In the genomic region with DNA sequence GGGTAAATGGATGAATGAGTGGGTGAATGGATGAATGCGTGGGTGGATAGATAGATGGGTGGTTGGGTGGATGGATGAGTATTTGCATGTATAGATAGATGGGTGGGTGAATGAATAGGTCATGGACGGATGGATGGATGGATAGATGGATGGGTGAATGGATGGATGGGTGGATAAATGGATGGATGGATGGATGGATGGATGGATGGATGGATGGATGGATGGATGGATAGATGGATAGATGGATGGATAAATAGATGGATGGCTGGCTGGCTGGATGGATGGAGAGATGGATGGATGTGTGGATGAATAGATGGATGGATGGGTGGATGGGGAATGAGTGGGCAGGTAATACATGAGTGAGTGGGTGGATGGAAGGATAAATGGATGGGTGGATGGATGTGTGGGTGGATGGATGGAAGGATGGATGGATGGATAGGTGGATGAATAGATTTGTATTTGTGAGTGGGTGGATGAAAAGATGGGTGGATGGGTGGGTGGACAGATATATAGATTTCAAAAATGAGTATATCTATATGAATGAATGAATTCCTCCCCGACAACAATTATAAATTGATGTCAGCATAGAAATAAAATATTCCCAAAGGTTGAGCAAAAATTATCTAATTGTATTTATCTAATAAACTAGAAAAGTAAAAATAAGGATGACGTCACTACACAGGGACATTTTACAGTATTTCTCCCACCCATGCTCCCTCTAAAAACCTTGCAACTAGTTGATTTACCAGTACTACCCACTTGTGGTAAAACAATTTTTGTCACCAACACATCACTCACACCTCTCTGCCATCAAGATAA, we compare ENCODE assay signal across 20 cellular contexts. TPM values are rescaled to one million over a fixed set of nuclear protein-coding genes. Genes with fewer than 3 reads are reported as not detected.
"Had no signal": no experiment of that assay in that cellular context is flagged by ENCODE, and none has a peak within 500 bp of the region (broad histone marks: within the 10 kb centered on the region; RNA-seq: fewer than 3 reads in every experiment).

No MANE protein-coding gene starts in this region.

- H3K4me3 ChIP-seq: breast epithelium, esophagus squamous epithelium, psoas muscle, SK-N-MC, testis had no signal

- H3K27ac ChIP-seq: breast epithelium, esophagus squamous epithelium, psoas muscle, SK-N-MC, testis had no signal

- H3K9me3 Mint-ChIP-seq: activated CD4-positive, alpha-beta T cell treated with anti-CD3 and anti-CD28 coated beads, Interleukin-2, amount 10 ng/mL, durations not matched to agents 7 days and 5 days; nephron had no signal

- DNase-seq: activated CD4-positive, alpha-beta T cell treated with anti-CD3 and anti-CD28 coated beads, Interleukin-2, amount 10 ng/mL, durations not matched to agents 7 days and 5 days; aorta; esophagus squamous epithelium; foreskin fibroblast; glutamatergic neuron; occipital lobe; psoas muscle; stimulated activated CD4-positive, alpha-beta T cell treated with anti-CD3 and anti-CD28 coated beads, Interleukin-2, amount 100 ng/mL, for 24 hours; stimulated activated naive CD4-positive, alpha-beta T cell treated with Interleukin-2 at 50 U/mL for 16 hours; T-helper 1 cell; testis had no signal

- H3K9me3 ChIP-seq: breast epithelium, esophagus squamous epithelium, psoas muscle, testis had no signal

- H3K4me3 Mint-ChIP-seq: activated CD4-positive, alpha-beta T cell treated with anti-CD3 and anti-CD28 coated beads, Interleukin-2, amount 10 ng/mL, durations not matched to agents 7 days and 5 days; nephron had no signal

- ATAC-seq: psoas muscle, sciatic nerve had no signal

- H3K4me1 ChIP-seq: breast epithelium, esophagus squamous epithelium, psoas muscle, testis had no signal

- H3K36me3 ChIP-seq: breast epithelium, esophagus squamous epithelium had no signal

- H3K27me3 ChIP-seq: breast epithelium, testis had no signal

- FAIRE-seq: islet of Langerhans had no signal

- H3K27ac Mint-ChIP-seq: activated CD4-positive, alpha-beta T cell treated with anti-CD3 and anti-CD28 coated beads, Interleukin-2, amount 10 ng/mL, durations not matched to agents 7 days and 5 days; activated naive CD4-positive, alpha-beta T cell treated with anti-CD3 and anti-CD28 coated beads, Interleukin-2, amount 50 U/mL, for 72 hours; nephron had no signal

RNA-seq across cellular contexts. Expression of a gene that starts 0.6 kb away (rescaled TPM):
- total RNA-seq: chondrocyte, dermis microvascular lymphatic vessel endothelial cell, lung microvascular endothelial cell had no signal
- polyA plus RNA-seq: aorta had no signal
